ENCODE assay signal across 1 cellular context in genomic region chr7:150663802-150664494, GRCh38.
TF ChIP-seq lines count a peak whose summit lies in the region.

No MANE protein-coding gene starts in this region.

TF ChIP-seq in HepG2, 621 proteins besides CTCF, POLR2A, EP300 and RAD21:
- TF ChIP-seq ZNF598 (CRISPR knock-in tag; IDR thresholded peaks at IDR 0.05; ENCODE audit: borderline replicate concordance) (no peak), RFXAP (CRISPR knock-in tag; IDR thresholded peaks at IDR 0.05; ENCODE audit: borderline replicate concordance) (no peak), ARID5B (CRISPR knock-in tag; IDR thresholded peaks at IDR 0.05) (no peak), ZNF558 (CRISPR knock-in tag; IDR thresholded peaks at IDR 0.05; ENCODE audit: borderline replicate concordance) (no peak), CBX5 (CRISPR knock-in tag; IDR thresholded peaks at IDR 0.05; ENCODE audit: borderline replicate concordance) (no peak), POLR2AphosphoS5 (IDR thresholded peaks at IDR 0.05; ENCODE audit: low read depth, low read length) (no peak), HOXA3 (CRISPR knock-in tag; IDR thresholded peaks at IDR 0.05) (no peak), MNT (IDR thresholded peaks at IDR 0.05) (no peak), WIZ (CRISPR knock-in tag; IDR thresholded peaks at IDR 0.05) (no peak)
- TF ChIP-seq, protein P1, sequence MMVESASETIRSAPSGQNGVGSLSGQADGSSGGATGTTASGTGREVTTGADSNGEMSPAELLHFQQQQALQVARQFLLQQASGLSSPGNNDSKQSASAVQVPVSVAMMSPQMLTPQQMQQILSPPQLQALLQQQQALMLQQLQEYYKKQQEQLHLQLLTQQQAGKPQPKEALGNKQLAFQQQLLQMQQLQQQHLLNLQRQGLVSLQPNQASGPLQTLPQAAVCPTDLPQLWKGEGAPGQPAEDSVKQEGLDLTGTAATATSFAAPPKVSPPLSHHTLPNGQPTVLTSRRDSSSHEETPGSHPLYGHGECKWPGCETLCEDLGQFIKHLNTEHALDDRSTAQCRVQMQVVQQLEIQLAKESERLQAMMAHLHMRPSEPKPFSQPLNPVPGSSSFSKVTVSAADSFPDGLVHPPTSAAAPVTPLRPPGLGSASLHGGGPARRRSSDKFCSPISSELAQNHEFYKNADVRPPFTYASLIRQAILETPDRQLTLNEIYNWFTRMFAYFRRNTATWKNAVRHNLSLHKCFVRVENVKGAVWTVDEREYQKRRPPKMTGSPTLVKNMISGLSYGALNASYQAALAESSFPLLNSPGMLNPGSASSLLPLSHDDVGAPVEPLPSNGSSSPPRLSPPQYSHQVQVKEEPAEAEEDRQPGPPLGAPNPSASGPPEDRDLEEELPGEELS (CRISPR knock-in tag; IDR thresholded peaks at IDR 0.05), result no peak
